ENCODE assay signal across 8 cellular contexts in genomic region chr4:68375667-68376559, GRCh38. TPM values are rescaled to one million over a fixed set of nuclear protein-coding genes. Genes with fewer than 3 reads are reported as not detected.
DNase-seq lines count a peak whose midpoint lies in the region; ATAC-seq and TF ChIP-seq lines count a peak whose summit lies in the region.

No MANE protein-coding gene starts in this region.

- 16% methylated on average over 10 of the region's 19 CpGs for WGBS in right lobe of liver (ENCODE audit: insufficient coverage, low coverage, low lambda C conversion rate, missing lambda C conversion rate)

- H3K27ac ChIP-seq in BLaER1 treated with 17β-estradiol and CSF1 and Interleukin-3, amounts not matched to agents 10 nM and 100 nM, result no peak overlapping the region
- no peak overlapping the region for H3K27ac ChIP-seq in duodenal mucosa (ENCODE audit: low read depth, low read length)
- H3K27ac ChIP-seq in right lobe of liver, result no peak overlapping the region

- no peaks in the 10 kb centered on the region for H3K9me3 ChIP-seq in BLaER1 treated with 17β-estradiol and CSF1 and Interleukin-3, amounts not matched to agents 10 nM and 100 nM (replicated peaks in 1 of 11)
- H3K9me3 ChIP-seq in duodenal mucosa (ENCODE audit: control insufficient read depth in 1 of 2, low read length in 2 of 2), result no peaks in the 10 kb centered on the region
- H3K9me3 ChIP-seq in right lobe of liver, result no peaks in the 10 kb centered on the region

- no peaks in the 10 kb centered on the region for H4K20me1 ChIP-seq in BLaER1 treated with 17β-estradiol and CSF1 and Interleukin-3, amounts not matched to agents 10 nM and 100 nM

- H3K27me3 ChIP-seq in BLaER1 treated with 17β-estradiol and CSF1 and Interleukin-3, amounts not matched to agents 10 nM and 100 nM, result no peaks in the 10 kb centered on the region
- H3K27me3 ChIP-seq in duodenal mucosa (ENCODE audit: control insufficient read depth in 1 of 2, insufficient read depth in 2 of 2, low read length in 2 of 2) (peaks cover 0 to 5% of the 10 kb centered on the region in 2 donors), right lobe of liver (no peaks in the 10 kb centered on the region)

- H3K4me1 ChIP-seq in BLaER1 treated with 17β-estradiol and CSF1 and Interleukin-3, amounts not matched to agents 10 nM and 100 nM, result peaks cover 0 to 4% (median 3%) of the 10 kb centered on the region in 10 experiments; a peak in 5 of 20 replicates
- H3K4me1 ChIP-seq in duodenal mucosa (ENCODE audit: control insufficient read depth in 1 of 2, insufficient read depth in 2 of 2, low read length in 2 of 2) (peaks cover 0 to 4% of the 10 kb centered on the region in 2 donors), right lobe of liver (no peaks in the 10 kb centered on the region)

- H3K36me3 ChIP-seq in BLaER1 treated with 17β-estradiol and CSF1 and Interleukin-3, amounts not matched to agents 10 nM and 100 nM, result no peaks in the 10 kb centered on the region
- H3K36me3 ChIP-seq in duodenal mucosa (ENCODE audit: control insufficient read depth in 1 of 2, insufficient read depth in 2 of 2, low read length in 2 of 2) (no peaks in the 10 kb centered on the region), right lobe of liver (no peaks in the 10 kb centered on the region)

- peak overlapping the region in 2 of 11 experiments; percentile 6 to 31; a peak in 4 of 22 replicates for H3K9ac ChIP-seq in BLaER1 treated with 17β-estradiol and CSF1 and Interleukin-3, amounts not matched to agents 10 nM and 100 nM
- no peak overlapping the region for H3K9ac ChIP-seq in duodenal mucosa (ENCODE audit: low read depth in 1 of 2, low read length in 2 of 2)

- H3K4me3 ChIP-seq in BLaER1 treated with 17β-estradiol and CSF1 and Interleukin-3, amounts not matched to agents 10 nM and 100 nM, result peak overlapping the region in 6 of 10 experiments; percentile 13 to 55 (median 32); a peak in 9 of 20 replicates
- peak overlapping the region; percentile 57 to 58 for H3K4me3 ChIP-seq in duodenal mucosa (ENCODE audit: low read depth in 1 of 2, low read length in 2 of 2)
- H3K4me3 ChIP-seq in right lobe of liver, result no peak overlapping the region

- peak; percentile 17 for DNase-seq in NCI-H2171 treated with DMSO at 0.1 percent for 48 hours (lab: John Stamatoyannopoulos, UW)
- DNase-seq in activated CD4-positive, alpha-beta T cell treated with anti-CD3 and anti-CD28 coated beads, Interleukin-2, amount 50 U/mL, for 24 hours (ENCODE audit: low read depth in 1 of 2, low spot score in 1 of 2), result peak; percentile 3 to 37
- DNase-seq in right lobe of liver, result peak; percentile 36 to 60 (median 47)
- DNase-seq in stimulated activated naive CD4-positive, alpha-beta T cell (lab: John Stamatoyannopoulos, UW), result peak; percentile 14 to 70 (median 48)

- intact Hi-C loops in right lobe of liver (cut with DNase I), result loop anchor here in 1 of 2 donors (10.0 kb wide), 1 partner anchor 101 kb away; no protein-coding TSS in a partner anchor

- peak overlapping the region; percentile 45 to 94 (median 70) for H3K4me2 ChIP-seq in BLaER1 treated with 17β-estradiol and CSF1 and Interleukin-3, amounts not matched to agents 10 nM and 100 nM

- ATAC-seq in GM18867 (IDR thresholded peaks at IDR 0.05; ENCODE audit: unreplicated experiment) (peak; percentile 85), HG03066 (IDR thresholded peaks at IDR 0.05; ENCODE audit: low read depth, unreplicated experiment) (peak; percentile 88), right lobe of liver (peak; percentile 93 to 95 (median 95))

- TF ChIP-seq POLR2A in right lobe of liver (IDR thresholded peaks at IDR 0.05), result no peak

- TF ChIP-seq CTCF in right lobe of liver (IDR thresholded peaks at IDR 0.05), result peak; percentile 73 to 87 (median 81)

RNA-seq across cellular contexts. Expression of gene YTHDC1, which starts 26.0 kb away (rescaled TPM):
- 10 to 100 TPM; 15.5 to 32.9 (median 26.0) TPM for total RNA-seq in right lobe of liver

Comparison
In these comparisons a context has a peak if more than half of its experiments do, and no peak if none do; other contexts are left out.
1. H3K4me3 ChIP-seq: peak in BLaER1 treated with 17β-estradiol and CSF1 and Interleukin-3, amounts not matched to agents 10 nM and 100 nM (6 of 10) and duodenal mucosa (2 of 2); none in right lobe of liver (0 of 3).
2. Peak in every context shown above with its lines, with median percentiles within 50 percentile points of each other: ATAC-seq and DNase-seq.